ENCODE assay signal across 1 cellular context in genomic region chr7:23181684-23182553, GRCh38.
A peak's percentile ranks its signal among the peaks of the same experiment; 100 is the strongest.
TF ChIP-seq lines count a peak whose summit lies in the region.

Gene NUP42, plus strand, starts transcription at chr7:23182048. Its CDS starts 38 bp downstream, at chr7:23182086.

TF ChIP-seq in HEK293, 187 proteins besides CTCF, POLR2A, EP300 and RAD21 (continued from another document):
- TF ChIP-seq, protein P1, sequence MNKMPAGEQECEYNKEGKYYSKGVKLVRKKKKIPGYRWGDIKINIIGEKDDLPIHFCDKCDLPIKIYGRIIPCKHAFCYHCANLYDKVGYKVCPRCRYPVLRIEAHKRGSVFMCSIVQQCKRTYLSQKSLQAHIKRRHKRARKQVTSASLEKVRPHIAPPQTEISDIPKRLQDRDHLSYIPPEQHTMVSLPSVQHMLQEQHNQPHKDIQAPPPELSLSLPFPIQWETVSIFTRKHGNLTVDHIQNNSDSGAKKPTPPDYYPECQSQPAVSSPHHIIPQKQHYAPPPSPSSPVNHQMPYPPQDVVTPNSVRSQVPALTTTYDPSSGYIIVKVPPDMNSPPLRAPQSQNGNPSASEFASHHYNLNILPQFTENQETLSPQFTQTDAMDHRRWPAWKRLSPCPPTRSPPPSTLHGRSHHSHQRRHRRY (tag by site-specific recombination; IDR thresholded peaks at IDR 0.05): no peak
- TF ChIP-seq ZNF548 (tag by site-specific recombination; IDR thresholded peaks at IDR 0.05) (no peak), ZFP3 (tag by site-specific recombination; IDR thresholded peaks at IDR 0.05; ENCODE audit: low read depth) (no peak), SCRT2 (tag by site-specific recombination; IDR thresholded peaks at IDR 0.05) (peak; percentile 43; the same call in 1 of the 2 replicates), ZBTB48 (tag by site-specific recombination; IDR thresholded peaks at IDR 0.05) (peak; percentile 83), KLF7 (tag by site-specific recombination; IDR thresholded peaks at IDR 0.05; ENCODE audit: borderline replicate concordance) (peak; percentile 38; the same call in 1 of the 2 replicates), HOXD13 (CRISPR knock-in tag; IDR thresholded peaks at IDR 0.05; ENCODE audit: borderline replicate concordance) (no peak), ZBTB26 (tag by site-specific recombination; optimal IDR thresholded peaks at IDR 0.05) (peak; percentile 59), GLIS1 (tag by site-specific recombination; IDR thresholded peaks at IDR 0.05) (0 out of 2 replicates have a peak, but pooled peaks have one; percentile 13), ZNF394 (tag by site-specific recombination; IDR thresholded peaks at IDR 0.05; ENCODE audit: borderline replicate concordance) (peak; percentile 43; the same call in 1 of the 2 replicates), ZNF23 (tag by site-specific recombination; IDR thresholded peaks at IDR 0.05; ENCODE audit: borderline replicate concordance) (no peak), ZNF571 (tag by site-specific recombination; IDR thresholded peaks at IDR 0.05) (no peak), ZNF521 (tag by site-specific recombination; IDR thresholded peaks at IDR 0.05) (no peak), YY1 (tag by site-specific recombination; IDR thresholded peaks at IDR 0.05) (peak; percentile 61), ZNF350 (tag by site-specific recombination; IDR thresholded peaks at IDR 0.05) (no peak), PRDM1 (tag by site-specific recombination; IDR thresholded peaks at IDR 0.05) (no peak), BCL11B (tag by site-specific recombination; IDR thresholded peaks at IDR 0.05; ENCODE audit: low read depth) (peak; percentile 47; the same call in 1 of the 2 replicates), ZNF335 (tag by site-specific recombination; conservative IDR thresholded peaks at IDR 0.05) (peak; percentile 88), ZNF555 (tag by site-specific recombination; conservative IDR thresholded peaks at IDR 0.05) (no peak)
- TF ChIP-seq, protein P2, sequence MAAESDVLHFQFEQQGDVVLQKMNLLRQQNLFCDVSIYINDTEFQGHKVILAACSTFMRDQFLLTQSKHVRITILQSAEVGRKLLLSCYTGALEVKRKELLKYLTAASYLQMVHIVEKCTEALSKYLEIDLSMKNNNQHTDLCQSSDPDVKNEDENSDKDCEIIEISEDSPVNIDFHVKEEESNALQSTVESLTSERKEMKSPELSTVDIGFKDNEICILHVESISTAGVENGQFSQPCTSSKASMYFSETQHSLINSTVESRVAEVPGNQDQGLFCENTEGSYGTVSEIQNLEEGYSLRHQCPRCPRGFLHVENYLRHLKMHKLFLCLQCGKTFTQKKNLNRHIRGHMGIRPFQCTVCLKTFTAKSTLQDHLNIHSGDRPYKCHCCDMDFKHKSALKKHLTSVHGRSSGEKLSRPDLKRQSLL (tag by site-specific recombination; IDR thresholded peaks at IDR 0.05): peak; percentile 73
- TF ChIP-seq, protein P3, sequence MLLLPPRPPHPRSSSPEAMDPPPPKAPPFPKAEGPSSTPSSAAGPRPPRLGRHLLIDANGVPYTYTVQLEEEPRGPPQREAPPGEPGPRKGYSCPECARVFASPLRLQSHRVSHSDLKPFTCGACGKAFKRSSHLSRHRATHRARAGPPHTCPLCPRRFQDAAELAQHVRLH (tag by site-specific recombination; IDR thresholded peaks at IDR 0.05): peak; percentile 70
